ENCODE assay signal across 18 cellular contexts in genomic region chr16:84138500-84138823, GRCh38. TPM values are rescaled to one million over a fixed set of nuclear protein-coding genes. Genes with fewer than 3 reads are reported as not detected.
DNase-seq lines count a peak whose midpoint lies in the region; ATAC-seq and TF ChIP-seq lines count a peak whose summit lies in the region.
"Had no signal": no experiment of that assay in that cellular context is flagged by ENCODE, and none has a peak within 500 bp of the region (broad histone marks: within the 10 kb centered on the region; RNA-seq: fewer than 3 reads in every experiment).

No MANE protein-coding gene starts in this region.

- ATAC-seq in left ventricle myocardium superior = no peak
- ATAC-seq in right cardiac atrium = no peak
- no peak for ATAC-seq in upper lobe of right lung
- no peak for ATAC-seq in HG03159 (IDR thresholded peaks at IDR 0.05; ENCODE audit: unreplicated experiment)

- intact Hi-C loops in left ventricle myocardium superior (cut with micrococcal nuclease) = no loop called here
- intact Hi-C loops in right cardiac atrium (cut with DNase I) = no loop called here
- intact Hi-C loops in upper lobe of right lung (cut with DNase I) = no loop called here

- no peaks in the 10 kb centered on the region for H3K27me3 ChIP-seq in right atrium auricular region
- no peaks in the 10 kb centered on the region for H3K27me3 ChIP-seq in WERI-Rb-1 (ENCODE audit: insufficient read depth, low read depth, severe bottlenecking)
- no peaks in the 10 kb centered on the region for H3K27me3 ChIP-seq in right cardiac atrium (ENCODE audit: control insufficient read depth, insufficient read depth)
- no peaks in the 10 kb centered on the region for H3K27me3 ChIP-seq in upper lobe of right lung
- H3K27me3 ChIP-seq: uterus had no signal

- DNase-seq in right atrium auricular region (ENCODE audit: low spot score) (no peak), left ventricle myocardium superior (no peak), WERI-Rb-1 (no peak), right cardiac atrium (no peak), upper lobe of right lung (no peak), GM03348 (ENCODE audit: low spot score) (no peak), HT-29 (ENCODE audit: low spot score) (no peak)
- DNase-seq: activated CD4-positive, CD25-positive, alpha-beta regulatory T cell treated with anti-CD3 and anti-CD28 coated beads, Interleukin-2, amount 50 U/mL, for 72 hours; activated T-cell treated with anti-CD3 and anti-CD28 coated beads for 4 hours; COR-L47; foreskin melanocyte; immature natural killer cell; stimulated activated naive CD4-positive, alpha-beta T cell; uterus had no signal

- TF ChIP-seq CTCF in right atrium auricular region (IDR thresholded peaks at IDR 0.05) (no peak), WERI-Rb-1 (IDR thresholded peaks at IDR 0.05; ENCODE audit: low read depth, low read length) (no peak), upper lobe of right lung (IDR thresholded peaks at IDR 0.05) (no peak)

- H3K36me3 ChIP-seq in right atrium auricular region (no peaks in the 10 kb centered on the region), WERI-Rb-1 (no peaks in the 10 kb centered on the region), upper lobe of right lung (no peaks in the 10 kb centered on the region)
- H3K36me3 ChIP-seq: HAP-1, uterus had no signal

- H3K4me1 ChIP-seq in right atrium auricular region (peaks cover 0 to 12% of the 10 kb centered on the region in 2 donors), right cardiac atrium (ENCODE audit: control insufficient read depth, insufficient read depth, low read length) (no peaks in the 10 kb centered on the region), upper lobe of right lung (no peaks in the 10 kb centered on the region)
- H3K4me1 ChIP-seq: uterus had no signal

- H3K9me3 ChIP-seq in right atrium auricular region (no peaks in the 10 kb centered on the region), WERI-Rb-1 (ENCODE audit: severe bottlenecking) (no peaks in the 10 kb centered on the region), right cardiac atrium (ENCODE audit: control insufficient read depth, low read length) (no peaks in the 10 kb centered on the region), upper lobe of right lung (no peaks in the 10 kb centered on the region)
- H3K9me3 ChIP-seq: HAP-1, uterus had no signal

- peak overlapping the region in 1 of 2 donors; percentile 3 for H3K4me3 ChIP-seq in right atrium auricular region
- no peak overlapping the region for H3K4me3 ChIP-seq in WERI-Rb-1 (ENCODE audit: low read depth, low read length)
- no peak overlapping the region for H3K4me3 ChIP-seq in right cardiac atrium (ENCODE audit: low read length)
- H3K4me3 ChIP-seq in upper lobe of right lung = no peak overlapping the region
- H3K4me3 ChIP-seq: HAP-1, skin epidermis, uterus had no signal

- WGBS in right cardiac atrium = 59% methylated on average over 2 of the region's 2 CpGs

- H3K27ac ChIP-seq in right atrium auricular region (peak overlapping the region; percentile 79 to 81), WERI-Rb-1 (peak overlapping the region; percentile 78), right cardiac atrium (ENCODE audit: low read length) (peak overlapping the region; percentile 88), upper lobe of right lung (peak overlapping the region; percentile 61)
- H3K27ac ChIP-seq: uterus had no signal

RNA-seq across cellular contexts. Expression of gene HSDL1, which starts 6.5 kb away (rescaled TPM):
- total RNA-seq in right atrium auricular region = 10 to 100 TPM; 14.6 to 15.4 TPM
- total RNA-seq in left ventricle myocardium superior = 23.2 TPM
- total RNA-seq in right cardiac atrium = 10 to 100 TPM; 19.8 to 34.8 (median 26.5) TPM
- polyA plus RNA-seq in right cardiac atrium = 15.0 TPM
- total RNA-seq in upper lobe of right lung = 31.0 TPM
- total RNA-seq in HT-29 (2014; rRNA removed; shearing (Covaris generic)) = 5.8 and 6.6 TPM in 2 replicates

RNA-seq across cellular contexts. Expression of gene DNAAF1, which starts 6.6 kb away (rescaled TPM):
- total RNA-seq in right atrium auricular region (1 to 10 TPM in 1 of 2 donors, not detected in 1; 1.8 TPM), left ventricle myocardium superior (not detected), right cardiac atrium (under 1 TPM in 2 of 4 donors, not detected in 2; 0.14 to 0.28 TPM), upper lobe of right lung (0.49 TPM)
- 0.68 TPM for polyA plus RNA-seq in right cardiac atrium
- total RNA-seq in HT-29 (2014; rRNA removed; shearing (Covaris generic)) = 0.03 and 0.08 TPM in 2 replicates
- total RNA-seq: T-helper 1 cell treated with Interleukin-12 subunit alpha and Interleukin-12 subunit beta and Interleukin-4 antibody, amounts not matched to agents 30 ng/mL and 1 ng/mL, for 36 hours had no signal

RNA-seq across cellular contexts. Expression of gene MBTPS1, which starts 21.7 kb away (rescaled TPM):
- 10 to 100 TPM; 75.3 to 77.5 TPM for total RNA-seq in right atrium auricular region
- 80.8 TPM for total RNA-seq in left ventricle myocardium superior
- total RNA-seq in right cardiac atrium = 100 to 1,000 TPM in 2 of 4 donors, 10 to 100 TPM in 2; 88.1 to 112 (median 102) TPM
- 59.3 TPM for polyA plus RNA-seq in right cardiac atrium
- 97.5 TPM for total RNA-seq in upper lobe of right lung
- 50.1 and 57.4 TPM in 2 replicates for total RNA-seq in HT-29 (2014; rRNA removed; shearing (Covaris generic))

RNA-seq across cellular contexts. Expression of gene TAF1C, which starts 48.4 kb away (rescaled TPM):
- total RNA-seq in right atrium auricular region (10 to 100 TPM; 16.2 to 18.4 TPM), left ventricle myocardium superior (31.0 TPM), right cardiac atrium (10 to 100 TPM; 26.0 to 31.1 (median 28.4) TPM), upper lobe of right lung (80.2 TPM)
- 36.2 TPM for polyA plus RNA-seq in right cardiac atrium
- 39.8 and 47.0 TPM in 2 replicates for total RNA-seq in HT-29 (2014; rRNA removed; shearing (Covaris generic))

RNA-seq across cellular contexts. Expression of gene ADAD2, which starts 52.5 kb away (rescaled TPM):
- total RNA-seq in right atrium auricular region (under 1 TPM in 1 of 2 donors, not detected in 1; 0.19 TPM), left ventricle myocardium superior (not detected), right cardiac atrium (under 1 TPM in 3 of 4 donors, not detected in 1; 0.38 to 0.62 (median 0.60) TPM), upper lobe of right lung (0.52 TPM)
- polyA plus RNA-seq in right cardiac atrium = 2.9 TPM
- total RNA-seq in HT-29 (2014; rRNA removed; shearing (Covaris generic)) = not detected in 2 replicates
- total RNA-seq: T-helper 1 cell treated with Interleukin-12 subunit alpha and Interleukin-12 subunit beta and Interleukin-4 antibody, amounts not matched to agents 30 ng/mL and 1 ng/mL, for 36 hours had no signal
